ENCODE assay signal across 12 cellular contexts in the genomic region with DNA sequence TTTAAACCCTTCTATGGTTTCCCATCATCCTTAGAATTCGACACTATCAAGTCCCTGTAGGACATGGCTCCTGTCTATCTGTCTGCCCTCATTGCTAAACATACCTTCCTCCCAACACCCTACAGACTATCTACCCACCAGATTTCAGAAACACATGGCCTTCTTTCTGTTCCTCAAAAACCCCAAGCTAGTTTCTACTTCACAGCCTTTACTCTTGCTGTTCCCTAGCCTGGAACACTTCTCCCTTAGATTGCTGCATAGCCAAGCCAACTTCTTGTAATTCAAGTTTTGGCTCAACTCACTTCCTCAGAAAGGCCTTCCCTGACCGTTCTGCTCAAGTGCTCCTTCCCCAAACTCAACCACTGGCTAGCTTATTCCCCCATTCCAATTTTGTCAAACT.
DNase-seq lines count a peak whose midpoint lies in the region; ATAC-seq and TF ChIP-seq lines count a peak whose summit lies in the region.
"Had no signal": no experiment of that assay in that cellular context is flagged by ENCODE, and none has a peak within 500 bp of the region (broad histone marks: within the 10 kb centered on the region; RNA-seq: fewer than 3 reads in every experiment).

No MANE protein-coding gene starts in this region.

- no peaks in the 10 kb centered on the region for H4K20me1 ChIP-seq in OCI-LY3 (ENCODE audit: insufficient read depth, low read length)

- peak in 5 of 8 donors; percentile 46 to 67 (median 47) for ATAC-seq in heart right ventricle
- peak; percentile 80 for ATAC-seq in HG02870 (IDR thresholded peaks at IDR 0.05; ENCODE audit: unreplicated experiment)
- ATAC-seq in stimulated activated naive B cell treated with anti-CD40 and anti-IgM and Interleukin-4, amounts not matched to agents 10 μg/mL and 1 μg/mL and 100 μg/mL, for 72 hours (replicated peaks) = peak; percentile 98 to 99
- ATAC-seq in HG02970 (IDR thresholded peaks at IDR 0.05; ENCODE audit: low FRiP score, unreplicated experiment) = no peak
- ATAC-seq in GM19035 (IDR thresholded peaks at IDR 0.05; ENCODE audit: unreplicated experiment) = no peak
- ATAC-seq: foreskin keratinocyte had no signal

- H3K4me3 ChIP-seq in heart right ventricle (no peak overlapping the region), OCI-LY3 (ENCODE audit: low read length) (peak overlapping the region; percentile 15)

- TF ChIP-seq CTCF in heart right ventricle (IDR thresholded peaks at IDR 0.05) (no peak), OCI-LY3 (IDR thresholded peaks at IDR 0.05; ENCODE audit: low read depth, low read length) (no peak)

- H3K9me3 Mint-ChIP-seq in stimulated activated naive B cell treated with anti-CD40 and anti-IgM and Interleukin-4, amounts not matched to agents 10 μg/mL and 1 μg/mL and 100 μg/mL, for 72 hours = no peaks in the 10 kb centered on the region

- H3K27ac ChIP-seq in heart right ventricle (no peak overlapping the region), OCI-LY3 (ENCODE audit: low read length) (peak overlapping the region; percentile 70)
- H3K27ac ChIP-seq: foreskin keratinocyte had no signal

- H3K4me2 ChIP-seq in OCI-LY3 (ENCODE audit: low read length) = peak overlapping the region; percentile 62

- intact Hi-C loops in heart right ventricle (cut with DNase I) (no loop called here), cardiac septum (cut with DNase I) (no loop called here)

- H3K9me3 ChIP-seq in heart right ventricle (no peaks in the 10 kb centered on the region), OCI-LY3 (ENCODE audit: insufficient read depth, low read length) (0 out of 2 replicates have a peak, but pooled peaks cover 6% of the 10 kb centered on the region)

- no peaks in the 10 kb centered on the region for H3K79me2 ChIP-seq in OCI-LY3 (ENCODE audit: low read length)

- H3K27ac Mint-ChIP-seq in stimulated activated naive B cell treated with anti-CD40 and anti-IgM and Interleukin-4, amounts not matched to agents 10 μg/mL and 1 μg/mL and 100 μg/mL, for 72 hours = no peak overlapping the region

- H3K4me3 Mint-ChIP-seq in stimulated activated naive B cell treated with anti-CD40 and anti-IgM and Interleukin-4, amounts not matched to agents 10 μg/mL and 1 μg/mL and 100 μg/mL, for 72 hours = no peak overlapping the region

- 68 to 72% methylated on average over 2 of the region's 2 CpGs for WGBS in heart right ventricle, 2 donors

- peak overlapping the region; percentile 15; the same call in 1 of the 2 replicates for H3K9ac ChIP-seq in OCI-LY3 (ENCODE audit: low read length)

- H3K4me1 ChIP-seq in heart right ventricle (peaks cover 0 to 37% (median 0%) of the 10 kb centered on the region in 9 donors), OCI-LY3 (ENCODE audit: low read length) (peaks cover 62% of the 10 kb centered on the region)
- H3K4me1 ChIP-seq: foreskin keratinocyte had no signal

- no peaks in the 10 kb centered on the region for H3K27me3 ChIP-seq in heart right ventricle
- H3K27me3 ChIP-seq in OCI-LY3 (ENCODE audit: low read depth, low read length) = no peaks in the 10 kb centered on the region
- H3K27me3 ChIP-seq: foreskin keratinocyte had no signal

- H2AFZ ChIP-seq in OCI-LY3 (ENCODE audit: low read depth, low read length) = no peak overlapping the region

- H3K36me3 ChIP-seq in heart right ventricle (no peaks in the 10 kb centered on the region), OCI-LY3 (replicated peaks; ENCODE audit: low read depth, low read length) (peaks cover 6% of the 10 kb centered on the region)

- peaks cover 6 to 11% of the 10 kb centered on the region in 2 donors for H3K4me1 Mint-ChIP-seq in stimulated activated naive B cell treated with anti-CD40 and anti-IgM and Interleukin-4, amounts not matched to agents 10 μg/mL and 1 μg/mL and 100 μg/mL, for 72 hours

- H3K36me3 Mint-ChIP-seq in stimulated activated naive B cell treated with anti-CD40 and anti-IgM and Interleukin-4, amounts not matched to agents 10 μg/mL and 1 μg/mL and 100 μg/mL, for 72 hours = peaks cover 0 to under 1% of the 10 kb centered on the region in 2 donors

- DNase-seq in heart right ventricle (no peak), cardiac septum (ENCODE audit: low spot score) (no peak), A172 (ENCODE audit: low spot score) (no peak)
- peak; percentile 26 for DNase-seq in stimulated activated naive B cell treated with anti-CD40 and anti-IgM and Interleukin-4, amounts not matched to agents 10 μg/mL and 1 μg/mL and 100 μg/mL, for 72 hours
- DNase-seq: DMS153; foreskin keratinocyte; NCI-H2029; stimulated activated CD4-positive, alpha-beta T cell treated with anti-CD3 and anti-CD28 coated beads, Interleukin-2, amount 100 ng/mL, for 24 hours had no signal

- H3K27me3 Mint-ChIP-seq in stimulated activated naive B cell treated with anti-CD40 and anti-IgM and Interleukin-4, amounts not matched to agents 10 μg/mL and 1 μg/mL and 100 μg/mL, for 72 hours = no peaks in the 10 kb centered on the region

Comparison
In these comparisons a context has a peak if more than half of its experiments do, and no peak if none do; other contexts are left out.
1. ATAC-seq: peak in heart right ventricle (5 of 8), HG02870 (single experiment) and stimulated activated naive B cell treated with anti-CD40 and anti-IgM and Interleukin-4, amounts not matched to agents 10 μg/mL and 1 μg/mL and 100 μg/mL, for 72 hours (2 of 2); none in HG02970 (single experiment) and GM19035 (single experiment).